ENCODE assay signal across 1 cellular context in genomic region chr2:191268596-191268995, GRCh38.
TF ChIP-seq lines count a peak whose summit lies in the region.

No MANE protein-coding gene starts in this region.

TF ChIP-seq in IMR-90, 13 proteins besides CTCF, POLR2A, EP300 and RAD21:
- TF ChIP-seq RFX5 (IDR thresholded peaks at IDR 0.05; ENCODE audit: low read depth, low read length) (no peak), SMC3 (IDR thresholded peaks at IDR 0.05; ENCODE audit: low read depth, low read length) (no peak), CHD1 (IDR thresholded peaks at IDR 0.05; ENCODE audit: low read depth, low read length) (no peak), NFE2L2 (IDR thresholded peaks at IDR 0.05; ENCODE audit: low read depth, low read length) (no peak), MAFK (IDR thresholded peaks at IDR 0.05; ENCODE audit: low read depth, low read length) (no peak), ELK1 (IDR thresholded peaks at IDR 0.05; ENCODE audit: borderline replicate concordance, low read depth, low read length) (no peak), MXI1 (IDR thresholded peaks at IDR 0.05; ENCODE audit: borderline replicate concordance, low read depth, low read length) (no peak), BHLHE40 (IDR thresholded peaks at IDR 0.05; ENCODE audit: low read depth, low read length) (no peak), MAZ (IDR thresholded peaks at IDR 0.05; ENCODE audit: borderline replicate concordance, low read depth, low read length) (no peak), USF2 (IDR thresholded peaks at IDR 0.05; ENCODE audit: low read depth, low read length) (no peak), RCOR1 (IDR thresholded peaks at IDR 0.05; ENCODE audit: insufficient replicate concordance, low read length) (no peak), FOS (IDR thresholded peaks at IDR 0.05; ENCODE audit: low read depth, low read length) (no peak)
